Comparison of ENCODE assay signal across 1 cellular context in genomic region chr4:52863324-52863723, GRCh38.
TF ChIP-seq lines count a peak whose summit lies in the region.

No MANE protein-coding gene starts in this region.

TF ChIP-seq in IMR-90, 13 proteins besides CTCF, POLR2A, EP300 and RAD21:
- no peak for TF ChIP-seq USF2 (IDR thresholded peaks at IDR 0.05; ENCODE audit: low read depth, low read length)
- TF ChIP-seq BHLHE40 (IDR thresholded peaks at IDR 0.05; ENCODE audit: low read depth, low read length), result no peak
- TF ChIP-seq MAZ (IDR thresholded peaks at IDR 0.05; ENCODE audit: borderline replicate concordance, low read depth, low read length), result no peak
- no peak for TF ChIP-seq CHD1 (IDR thresholded peaks at IDR 0.05; ENCODE audit: low read depth, low read length)
- no peak for TF ChIP-seq NFE2L2 (IDR thresholded peaks at IDR 0.05; ENCODE audit: low read depth, low read length)
- no peak for TF ChIP-seq FOS (IDR thresholded peaks at IDR 0.05; ENCODE audit: low read depth, low read length)
- no peak for TF ChIP-seq RFX5 (IDR thresholded peaks at IDR 0.05; ENCODE audit: low read depth, low read length)
- TF ChIP-seq ELK1 (IDR thresholded peaks at IDR 0.05; ENCODE audit: borderline replicate concordance, low read depth, low read length), result no peak
- no peak for TF ChIP-seq RCOR1 (IDR thresholded peaks at IDR 0.05; ENCODE audit: insufficient replicate concordance, low read length)
- no peak for TF ChIP-seq CEBPB (IDR thresholded peaks at IDR 0.05; ENCODE audit: low read depth, low read length)
- no peak for TF ChIP-seq SMC3 (IDR thresholded peaks at IDR 0.05; ENCODE audit: low read depth, low read length)
- no peak for TF ChIP-seq MXI1 (IDR thresholded peaks at IDR 0.05; ENCODE audit: borderline replicate concordance, low read depth, low read length)
